In genomic region chr2:120026890-120027289, GRCh38 we compare ENCODE assay signal across 23 cellular contexts. TPM values are rescaled to one million over a fixed set of nuclear protein-coding genes. Genes with fewer than 3 reads are reported as not detected.
DNase-seq lines count a peak whose midpoint lies in the region; ATAC-seq, FAIRE-seq and TF ChIP-seq lines count a peak whose summit lies in the region.
"Had no signal": no experiment of that assay in that cellular context is flagged by ENCODE, and none has a peak within 500 bp of the region (broad histone marks: within the 10 kb centered on the region; RNA-seq: fewer than 3 reads in every experiment).

No MANE protein-coding gene starts in this region.

- no peak overlapping the region for H3K4me2 ChIP-seq in A549
- H3K4me2 ChIP-seq in HCT116 (ENCODE audit: low read length) = no peak overlapping the region

- 93% methylated on average over 2 of the region's 2 CpGs for WGBS in A549 (ENCODE audit: missing lambda C conversion rate)
- WGBS in liver = 97% methylated on average over 2 of the region's 2 CpGs

- H3K36me3 Mint-ChIP-seq in CD14-positive monocyte = no peaks in the 10 kb centered on the region

- H3K4me3 Mint-ChIP-seq in CD14-positive monocyte = no peak overlapping the region
- H3K4me3 Mint-ChIP-seq: activated naive CD8-positive, alpha-beta T cell treated with anti-CD3 and anti-CD28 coated beads, Interleukin-2, amount 50 U/mL, for 24 hours; CD8-positive, alpha-beta T cell; naive B cell had no signal

- ATAC-seq in A549 = no peak; a peak in 1 of 6 replicates
- ATAC-seq in HCT116 = 0 out of 2 replicates have a peak, but pooled peaks have one; percentile 54
- ATAC-seq in HG02763 (IDR thresholded peaks at IDR 0.05; ENCODE audit: unreplicated experiment) = no peak
- ATAC-seq: activated naive CD8-positive, alpha-beta T cell treated with anti-CD3 and anti-CD28 coated beads, Interleukin-2, amount 50 U/mL, for 24 hours; CD8-positive, alpha-beta T cell had no signal

- peaks cover 8% of the 10 kb centered on the region; the same call in 1 of the 3 replicates for H3K9me3 ChIP-seq in A549
- peaks cover 3 to 4% of the 10 kb centered on the region in 2 experiments; a peak in 1 of 4 replicates for H3K9me3 ChIP-seq in HCT116 (ENCODE audit: control insufficient read depth in 1 of 2, insufficient read depth in 1 of 2, low read depth in 1 of 2, low read length in 2 of 2)
- H3K9me3 ChIP-seq in liver (ENCODE audit: control insufficient read depth in 4 of 4, low read length in 3 of 4) = no peaks in the 10 kb centered on the region

- no peaks in the 10 kb centered on the region for H3K79me2 ChIP-seq in HCT116 (ENCODE audit: insufficient read depth, low read length)

- CTCF ChIA-PET in A549 (lab: Yijun Ruan, JAX) = interaction anchor here (0.5 to 0.6 kb wide), 2 partner anchors 13 to 276 kb away, joined by 3 read pairs; no protein-coding TSS in a partner anchor
- CTCF ChIA-PET in HCT116 (lab: Charles Lee) = interaction anchor here (0.8 kb wide), 1 partner anchor 14 kb away, joined by 3 read pairs; the partner anchor contains the start of gene EPB41L5

- H3K9me3 Mint-ChIP-seq in CD14-positive monocyte = peaks cover 12 to 27% (median 16%) of the 10 kb centered on the region in 7 donors

- H2AFZ ChIP-seq in HCT116 (ENCODE audit: low read depth, low read length, poor library complexity, severe bottlenecking) = no peak overlapping the region

- BruUV-seq in HCT116 (replicated peaks; lab: Mats Ljungman, UMichigan) = no TSS peak

- H3K9ac ChIP-seq in HCT116 (ENCODE audit: low read length) = no peak overlapping the region
- no peak overlapping the region for H3K9ac ChIP-seq in liver (ENCODE audit: low read depth in 1 of 2, low read length in 2 of 2)

- H3K27ac Mint-ChIP-seq in CD14-positive monocyte = no peak overlapping the region
- H3K27ac Mint-ChIP-seq: activated naive CD8-positive, alpha-beta T cell treated with anti-CD3 and anti-CD28 coated beads, Interleukin-2, amount 50 U/mL, for 24 hours; CD8-positive, alpha-beta T cell; naive B cell had no signal

- H3K4me1 ChIP-seq in A549 (no peaks in the 10 kb centered on the region), HCT116 (ENCODE audit: control insufficient read depth in 1 of 2, insufficient read depth in 2 of 2, low read length in 2 of 2) (no peaks in the 10 kb centered on the region), liver (ENCODE audit: control insufficient read depth in 4 of 4, insufficient read depth in 4 of 4, low read length in 3 of 4) (peaks cover 0 to 4% (median under 1%) of the 10 kb centered on the region in 4 donors)

- H3K27me3 Mint-ChIP-seq in CD14-positive monocyte (ENCODE audit: low read depth in 3 of 3) = peaks cover 0 to 2% (median 0%) of the 10 kb centered on the region in 3 donors
- H3K27me3 Mint-ChIP-seq: activated naive CD8-positive, alpha-beta T cell treated with anti-CD3 and anti-CD28 coated beads, Interleukin-2, amount 50 U/mL, for 24 hours; naive B cell had no signal

- intact Hi-C loops in HCT116 (cut with micrococcal nuclease) = no loop called here
- intact Hi-C loops in CD14-positive monocyte (cut with micrococcal nuclease) = no loop called here

- no peaks in the 10 kb centered on the region for H3K4me1 Mint-ChIP-seq in CD14-positive monocyte

- DNase-seq in A549 (ENCODE audit: low read depth in 1 of 2, low spot score in 1 of 2) (peak in 1 of 2 experiments; percentile 16), HCT116 (ENCODE audit: low read depth, low spot score) (no peak), dedifferentiated amniotic fluid mesenchymal stem cell (ENCODE audit: extremely low spot score) (peak; percentile 7), NCI-H1105 treated with DMSO at 0.1 percent for 48 hours (lab: John Stamatoyannopoulos, UW) (no peak), CD14-positive monocyte (ENCODE audit: low spot score) (no peak)
- no peak for DNase-seq in activated T-cell treated with anti-CD3 and anti-CD28 coated beads, Interleukin-2, amount 50 U/mL, for 48 hours
- DNase-seq: activated CD4-positive, alpha-beta T cell treated with anti-CD3 and anti-CD28 coated beads for 48 hours; activated effector memory CD4-positive, alpha-beta T cell treated with Interleukin-2 at 50 U/mL for 16 hours; activated naive CD8-positive, alpha-beta T cell treated with anti-CD3 and anti-CD28 coated beads, Interleukin-2, amount 50 U/mL, for 24 hours; CD8-positive, alpha-beta T cell; EL; esophagus squamous epithelium; hippocampal formation; islet precursor cell; mammary epithelial cell; naive B cell; NCI-H1436; NCI-H526 treated with DMSO at 0.1 percent for 48 hours; Right ventricle myocardium superior; stimulated activated CD4-positive, alpha-beta T cell treated with anti-CD3 and anti-CD28 coated beads, Interleukin-2, amount 100 ng/mL, for 48 hours had no signal

- H3K9me2 ChIP-seq in HCT116 (ENCODE audit: insufficient read depth) = no peaks in the 10 kb centered on the region

- TF ChIP-seq POLR2A in A549 (IDR thresholded peaks at IDR 0.05; ENCODE audit: low read length) = no peak
- no peak for TF ChIP-seq POLR2A in HCT116 (IDR thresholded peaks at IDR 0.05; ENCODE audit: borderline replicate concordance, extremely low read depth, insufficient read depth, insufficient read length)

- RAD21 ChIA-PET in HCT116 (lab: Charles Lee; ENCODE audit: low non-redundant PET in 1 of 2, low total read pairs in 2 of 2, uncharacterized antibody in 2 of 2, unreplicated experiment in 2 of 2) = no interaction called here

- POLR2A ChIA-PET in A549 (lab: Yijun Ruan, JAX) (no interaction called here), HCT116 (lab: Charles Lee) (no interaction called here)

- TF ChIP-seq EP300 in A549 (IDR thresholded peaks at IDR 0.05) = no peak

- no peaks in the 10 kb centered on the region for H4K20me1 ChIP-seq in HCT116 (ENCODE audit: insufficient read depth)

- H3K36me3 ChIP-seq in HCT116 (ENCODE audit: control insufficient read depth in 1 of 2, insufficient read depth in 2 of 2, low read length in 2 of 2) (0 out of 4 replicates have a peak, but pooled peaks cover 0 to 4% of the 10 kb centered on the region in 2 experiments), liver (ENCODE audit: control insufficient read depth in 4 of 4, insufficient read depth in 3 of 4, low read depth in 1 of 4, low read length in 3 of 4) (no peaks in the 10 kb centered on the region)

- FAIRE-seq in A549 (lab: Jason Lieb, UNC) = no peak

- TF ChIP-seq RAD21 in A549 (conservative IDR thresholded peaks at IDR 0.05 in 1 of 2, IDR thresholded peaks at IDR 0.05 in 1 of 2) = no peak
- TF ChIP-seq RAD21 in HCT116 (IDR thresholded peaks at IDR 0.05; ENCODE audit: low read depth) = no peak
- no peak for TF ChIP-seq RAD21 in liver (IDR thresholded peaks at IDR 0.05)

- H3K27ac ChIP-seq in A549 (no peak overlapping the region), HCT116 (ENCODE audit: low read depth, low read length) (no peak overlapping the region), liver (ENCODE audit: low read depth in 1 of 2, low read length in 2 of 2) (no peak overlapping the region)
- H3K27ac ChIP-seq: esophagus squamous epithelium, skin epidermis had no signal

- no peaks in the 10 kb centered on the region for H3K27me3 ChIP-seq in HCT116 (ENCODE audit: insufficient read depth, low read length)
- H3K27me3 ChIP-seq in liver (ENCODE audit: control insufficient read depth in 4 of 4, insufficient read depth in 4 of 4, low read length in 3 of 4) = no peaks in the 10 kb centered on the region
- H3K27me3 ChIP-seq: esophagus squamous epithelium had no signal

- H3K4me3 ChIP-seq in A549 = no peak overlapping the region
- H3K4me3 ChIP-seq in HCT116 (replicated peaks in 1 of 2; ENCODE audit: low read depth in 1 of 2, low read length in 2 of 2) = no peak overlapping the region
- H3K4me3 ChIP-seq in liver (ENCODE audit: low read depth in 1 of 3, low read length in 3 of 3) = no peak overlapping the region
- H3K4me3 ChIP-seq: esophagus squamous epithelium, skin epidermis had no signal

- TF ChIP-seq CTCF in A549 (IDR thresholded peaks at IDR 0.05) (no peak), HCT116 (IDR thresholded peaks at IDR 0.05 in 2 of 3, conservative IDR thresholded peaks at IDR 0.05 in 1 of 3; ENCODE audit: borderline replicate concordance in 1 of 3, insufficient read depth in 1 of 3, low read depth in 2 of 3, low read length in 2 of 3) (peak in 2 of 3 experiments; percentile 36 to 64; a peak in 4 of 6 replicates), liver (IDR thresholded peaks at IDR 0.05; ENCODE audit: low read depth, low read length, missing input control) (peak; percentile 9), CD14-positive monocyte (IDR thresholded peaks at IDR 0.05) (no peak)

TF ChIP-seq in A549, 52 proteins besides CTCF, POLR2A, EP300 and RAD21:
- no peak for TF ChIP-seq JUNB (IDR thresholded peaks at IDR 0.05)
- peak; percentile 80 for TF ChIP-seq ZFP36 (IDR thresholded peaks at IDR 0.05; ENCODE audit: borderline replicate concordance, partially characterized antibody)

TF ChIP-seq in HCT116, 20 proteins besides CTCF, POLR2A, EP300 and RAD21 (continues in another document):
- TF ChIP-seq EZH2phosphoT487 (IDR thresholded peaks at IDR 0.05; ENCODE audit: borderline replicate concordance) (no peak), CBX3 (IDR thresholded peaks at IDR 0.05; ENCODE audit: low read depth) (no peak), SP1 (IDR thresholded peaks at IDR 0.05; ENCODE audit: low read depth) (no peak), SRF (IDR thresholded peaks at IDR 0.05; ENCODE audit: low read depth) (no peak), EZH2 (IDR thresholded peaks at IDR 0.05) (no peak), ELF1 (IDR thresholded peaks at IDR 0.05; ENCODE audit: borderline replicate concordance, low read depth) (no peak)

TF ChIP-seq in liver, 16 proteins besides CTCF, POLR2A, EP300 and RAD21:
- no peak for TF ChIP-seq HNF4G (IDR thresholded peaks at IDR 0.05)
- no peak for TF ChIP-seq NR2F2 (IDR thresholded peaks at IDR 0.05)
- no peak for TF ChIP-seq ATF3 (IDR thresholded peaks at IDR 0.05)

RNA-seq across cellular contexts. Expression of gene EPB41L5, which starts 14.0 kb away (rescaled TPM):
- polyA plus RNA-seq in A549 (2011; rRNA removed) (30.9 and 33.0 TPM in 2 replicates), A549 (2017; fragmentation: RNase III; extraction: RNeasy Plus Mini Kit Qiagen cat#74134 plus additional on column Dnase treatment) (5.3 to 7.6 TPM (median 5.8 TPM) in 3 replicates), liver (10 to 100 TPM; 19.7 to 34.5 TPM), CD14-positive monocyte (1 to 10 TPM; 2.0 to 2.4 TPM)
- polyA plus RNA-seq in A549 (2012; cell fraction: cytosol; rRNA removed) = 4.9 and 5.3 TPM in 2 replicates
- 4.6 and 7.5 TPM in 2 replicates for polyA plus RNA-seq in A549 (2012; cell fraction: nucleus; rRNA removed)
- 26.8 and 27.2 TPM in 2 replicates for polyA minus RNA-seq in A549 (2011; rRNA and poly(A)+ RNA removed)
- total RNA-seq in HCT116 (2021; ENCODE audit: unreplicated experiment) (14.7 TPM), liver (10 to 100 TPM; 26.0 to 88.4 TPM)
- 10.1 and 11.2 TPM in 2 replicates for polyA plus RNA-seq in HCT116 (2012)

Comparison
In these comparisons a context has a peak if more than half of its experiments do, and no peak if none do; other contexts are left out.
1. CTCF ChIP-seq: peak in HCT116 (2 of 3) and liver (single experiment); none in A549 (single experiment) and CD14-positive monocyte (single experiment).
2. Of the 6 proteins assayed by ChIP-seq in both A549 and HCT116: peak only in A549: none; only in HCT116: CTCF; in both: none; in neither: 5.